14 cellular contexts compared by ENCODE assay signal in the genomic region with DNA sequence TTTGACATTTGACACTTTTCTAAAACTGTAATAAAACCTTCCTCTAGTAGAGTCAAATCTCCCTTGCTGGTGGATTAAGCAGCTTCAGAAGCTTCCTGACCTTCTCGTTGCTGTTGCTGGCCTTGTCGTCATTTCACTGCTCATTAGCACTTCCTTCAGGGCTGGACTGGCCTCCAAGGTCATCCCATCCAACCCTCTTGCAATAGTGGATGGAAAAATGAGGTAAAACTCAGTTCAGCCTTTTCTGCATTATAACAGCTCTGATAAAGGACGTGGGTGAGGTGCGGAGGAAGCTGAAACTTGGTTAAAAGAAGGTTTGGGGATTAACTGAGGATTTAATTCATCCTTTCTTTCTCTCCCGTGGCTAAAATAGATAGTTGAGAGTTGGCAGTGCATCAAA. TPM values are rescaled to one million over a fixed set of nuclear protein-coding genes. Genes with fewer than 3 reads are reported as not detected.
A peak's percentile ranks its signal among the peaks of the same experiment; 100 is the strongest.
DNase-seq lines count a peak whose midpoint lies in the region; ATAC-seq, FAIRE-seq and TF ChIP-seq lines count a peak whose summit lies in the region.
"Had no signal": no experiment of that assay in that cellular context is flagged by ENCODE, and none has a peak within 500 bp of the region (broad histone marks: within the 10 kb centered on the region; RNA-seq: fewer than 3 reads in every experiment).

No MANE protein-coding gene starts in this region.

- peaks cover 5% of the 10 kb centered on the region; the same call in 1 of the 2 replicates for H3K23me2 ChIP-seq in H1 (ENCODE audit: low read depth, low read length)

- H3K4ac ChIP-seq in H1 (replicated peaks; ENCODE audit: insufficient read length, low read depth, low read length) = no peak overlapping the region

- H2AFZ ChIP-seq in SK-N-SH (ENCODE audit: low read depth) (0 out of 2 replicates have a peak overlapping the region, but pooled peaks have one; percentile 50), H1 (ENCODE audit: low read length) (peak overlapping the region; percentile 85)

- no peaks in the 10 kb centered on the region for H3K27me3 ChIP-seq in SK-N-SH (ENCODE audit: insufficient read depth)
- no peaks in the 10 kb centered on the region for H3K27me3 ChIP-seq in H1 (replicated peaks in 1 of 4; ENCODE audit: control insufficient read depth in 3 of 4, extremely low read depth in 1 of 4, insufficient read depth in 3 of 4, low read length in 3 of 4)
- no peaks in the 10 kb centered on the region for H3K27me3 ChIP-seq in tibial nerve
- no peaks in the 10 kb centered on the region for H3K27me3 ChIP-seq in Peyer's patch

- H3K9me3 ChIP-seq in SK-N-SH (no peaks in the 10 kb centered on the region), H1 (ENCODE audit: insufficient read depth in 2 of 2, low read depth in 1 of 2, low read length in 1 of 2) (peaks cover 3% of the 10 kb centered on the region in 2 experiments; a peak in 1 of 4 replicates), tibial nerve (peaks cover 0 to 7% (median 0%) of the 10 kb centered on the region in 4 donors), Peyer's patch (no peaks in the 10 kb centered on the region)

- H2BK12ac ChIP-seq in H1 (ENCODE audit: low read depth, low read length) = no peak overlapping the region

- H3K18ac ChIP-seq in H1 (ENCODE audit: extremely low read depth, low read length) = no peak overlapping the region

- no peaks in the 10 kb centered on the region for H3K9me2 ChIP-seq in SK-N-SH

- no peak overlapping the region for H2AK5ac ChIP-seq in H1 (ENCODE audit: low read depth, low read length)

- TF ChIP-seq POLR2A in H1 (IDR thresholded peaks at IDR 0.05; ENCODE audit: control extremely low read depth in 1 of 2, low read depth in 2 of 2, low read length in 2 of 2) (no peak), tibial nerve (IDR thresholded peaks at IDR 0.05) (no peak), Peyer's patch (IDR thresholded peaks at IDR 0.05) (no peak)

- H3K79me1 ChIP-seq in H1 (ENCODE audit: low read depth, low read length) = no peaks in the 10 kb centered on the region

- H4K8ac ChIP-seq in H1 (ENCODE audit: extremely low read depth, insufficient read depth, low read length) = no peak overlapping the region

- H3K4me1 ChIP-seq in SK-N-SH (ENCODE audit: control insufficient read depth in 1 of 2, insufficient read depth in 2 of 2, low read depth in 1 of 2, low read length in 1 of 2) (no peaks in the 10 kb centered on the region; a peak in 2 of 4 replicates), H1 (replicated peaks in 1 of 4; ENCODE audit: control insufficient read depth in 3 of 4, insufficient read depth in 4 of 4, low read length in 3 of 4) (peaks cover 5 to 11% (median 7%) of the 10 kb centered on the region in 4 experiments; a peak in 6 of 7 replicates), tibial nerve (peaks cover 0 to 32% (median 6%) of the 10 kb centered on the region in 4 donors), Peyer's patch (peaks cover 0 to 12% (median 0%) of the 10 kb centered on the region in 4 donors)

- POLR2A ChIA-PET in SK-N-SH (lab: Yijun Ruan, JAX) = no interaction called here
- POLR2A ChIA-PET in H1 (lab: Charles Lee; ENCODE audit: partially characterized antibody) = no interaction called here

- peak overlapping the region; percentile 24 for H2BK120ac ChIP-seq in H1 (replicated peaks; ENCODE audit: low read depth, low read length)

- ATAC-seq in SK-N-SH treated with all-trans-retinoic acid at 6 μM for 48 hours (no peak), HG03521 (IDR thresholded peaks at IDR 0.05; ENCODE audit: unreplicated experiment) (no peak)
- ATAC-seq: HCT116, Panc1 had no signal

- peak overlapping the region; percentile 82 to 91; a peak in 3 of 4 replicates for H3K27ac ChIP-seq in SK-N-SH (ENCODE audit: low read depth in 2 of 2, low read length in 1 of 2)
- H3K27ac ChIP-seq in H1 (ENCODE audit: low read depth, low read length) = no peak overlapping the region
- H3K27ac ChIP-seq in tibial nerve = peak overlapping the region in 3 of 4 donors; percentile 57 to 77 (median 76)
- H3K27ac ChIP-seq in Peyer's patch = no peak overlapping the region

- H3K14ac ChIP-seq in H1 (ENCODE audit: insufficient read length) = no peak overlapping the region

- H3K4me2 ChIP-seq in SK-N-SH = peak overlapping the region; percentile 84
- H3K4me2 ChIP-seq in H1 (ENCODE audit: insufficient read depth in 1 of 2, low read depth in 2 of 2, low read length in 2 of 2) = peak overlapping the region; percentile 78

- no peaks in the 10 kb centered on the region for H4K20me1 ChIP-seq in SK-N-SH (ENCODE audit: insufficient read depth)
- H4K20me1 ChIP-seq in H1 (replicated peaks in 1 of 2; ENCODE audit: control insufficient read depth in 1 of 2, insufficient read depth in 2 of 2, low read length in 2 of 2) = no peaks in the 10 kb centered on the region

- peaks cover 23% of the 10 kb centered on the region for H3F3A ChIP-seq in SK-N-SH (replicated peaks; ENCODE audit: insufficient read depth)

- H3K36me3 ChIP-seq in SK-N-SH (replicated peaks in 1 of 2; ENCODE audit: control insufficient read depth in 1 of 2, insufficient read depth in 2 of 2, low read length in 1 of 2) = peaks cover 0 to 17% of the 10 kb centered on the region in 2 experiments
- H3K36me3 ChIP-seq in H1 (ENCODE audit: control insufficient read depth in 2 of 4, insufficient read depth in 4 of 4, low read length in 3 of 4) = peaks cover 0 to 2% (median 0%) of the 10 kb centered on the region in 4 experiments; a peak in 1 of 8 replicates
- no peaks in the 10 kb centered on the region for H3K36me3 ChIP-seq in tibial nerve
- no peaks in the 10 kb centered on the region for H3K36me3 ChIP-seq in Peyer's patch

- H3K4me3 ChIP-seq in SK-N-SH (ENCODE audit: low read depth in 2 of 2, low read length in 1 of 2) (peak overlapping the region; percentile 34 to 81; a peak in 3 of 4 replicates), H1 (ENCODE audit: extremely low read depth in 1 of 4, insufficient read depth in 2 of 4, low read depth in 3 of 4, low read length in 4 of 4) (peak overlapping the region in 1 of 4 experiments; percentile 52; a peak in 3 of 8 replicates), tibial nerve (no peak overlapping the region), Peyer's patch (no peak overlapping the region)

- no peak for TF ChIP-seq RAD21 in SK-N-SH (IDR thresholded peaks at IDR 0.05; ENCODE audit: low read length)
- no peak for TF ChIP-seq RAD21 in H1 (IDR thresholded peaks at IDR 0.05 in 1 of 2, conservative IDR thresholded peaks at IDR 0.05 in 1 of 2; ENCODE audit: low read depth in 2 of 2, low read length in 2 of 2)

- DNase-seq in SK-N-SH = no peak
- no peak for DNase-seq in H1 (ENCODE audit: low read depth in 1 of 2, low spot score in 2 of 2)
- DNase-seq in lung microvascular endothelial cell (ENCODE audit: low read depth in 2 of 2) = peak; percentile 59 to 72
- DNase-seq in tibial nerve (ENCODE audit: low spot score in 2 of 2) = no peak
- no peak for DNase-seq in Peyer's patch
- DNase-seq in anterior cingulate cortex (lab: John Stamatoyannopoulos, UW) = no peak
- DNase-seq: NCI-H2171, T-helper 9 cell had no signal

- FAIRE-seq in H1 (lab: Jason Lieb, UNC) = no peak
- FAIRE-seq: GM12892 had no signal

- H4K5ac ChIP-seq in H1 (ENCODE audit: insufficient read length, low read depth, low read length) = no peak overlapping the region

- H2BK5ac ChIP-seq in H1 (ENCODE audit: low read depth, low read length) = no peak overlapping the region; the same call in 1 of the 2 replicates

- H3K9ac ChIP-seq in SK-N-SH = peak overlapping the region; percentile 82
- no peak overlapping the region for H3K9ac ChIP-seq in H1 (replicated peaks in 1 of 4; ENCODE audit: extremely low read depth in 1 of 4, low read depth in 3 of 4, low read length in 3 of 4)

- CTCF ChIA-PET in SK-N-SH (lab: Yijun Ruan, JAX) = interaction anchor here (1.1 to 4.5 kb wide), 2 partner anchors 27 to 30 kb away, joined by 3 to 25 read pairs; no protein-coding TSS in a partner anchor
- CTCF ChIA-PET in H1 (lab: Charles Lee; ENCODE audit: partially characterized antibody) = interaction anchor here (0.8 to 1.4 kb wide), 2 partner anchors 13 to 35 kb away, joined by 3 read pairs; no protein-coding TSS in a partner anchor

- 66% methylated on average over 5 of the region's 5 CpGs for WGBS in SK-N-SH (ENCODE audit: low lambda C conversion rate)
- 51% methylated on average over 5 of the region's 5 CpGs; no CpG with 5 or more reads in 1 of the 2 experiments for whole genome bisulfite sequencing in H1 (ENCODE audit: extremely low coverage in 1 of 2, insufficient coverage in 1 of 2, insufficient read length in 1 of 2, insufficient replicate concordance in 2 of 2, low coverage in 1 of 2, low lambda C conversion rate in 2 of 2, missing lambda C conversion rate in 1 of 2), 2 experiments
- 34 to 44% methylated on average over 5 of the region's 5 CpGs for WGBS in tibial nerve, 2 donors

- peak overlapping the region; percentile 49 for H4K91ac ChIP-seq in H1 (replicated peaks; ENCODE audit: insufficient read length, low read length)

- H3K79me2 ChIP-seq in SK-N-SH (ENCODE audit: insufficient read depth) (peaks cover 57% of the 10 kb centered on the region), H1 (ENCODE audit: control insufficient read depth in 1 of 2, insufficient read depth in 2 of 2, low read length in 2 of 2) (no peaks in the 10 kb centered on the region)

- no peak for TF ChIP-seq CTCF in SK-N-SH (IDR thresholded peaks at IDR 0.05)
- no peak for TF ChIP-seq CTCF in H1 (IDR thresholded peaks at IDR 0.05; ENCODE audit: control extremely low read depth in 1 of 3, insufficient read depth in 1 of 3, low read depth in 1 of 3, low read length in 3 of 3)
- no peak for TF ChIP-seq CTCF in tibial nerve (IDR thresholded peaks at IDR 0.05)
- no peak for TF ChIP-seq CTCF in Peyer's patch (IDR thresholded peaks at IDR 0.05)

- no peak overlapping the region for H3K23ac ChIP-seq in H1 (ENCODE audit: insufficient read length)

- TF ChIP-seq EP300 in SK-N-SH (IDR thresholded peaks at IDR 0.05; ENCODE audit: borderline replicate concordance in 1 of 2, low read depth in 1 of 2, low read length in 1 of 2) (no peak), H1 (IDR thresholded peaks at IDR 0.05; ENCODE audit: borderline replicate concordance in 1 of 2, low read depth in 2 of 2, low read length in 2 of 2) (no peak), tibial nerve (IDR thresholded peaks at IDR 0.05) (peak in 1 of 2 donors; percentile 65)

- no peak overlapping the region for H3K56ac ChIP-seq in H1 (replicated peaks; ENCODE audit: insufficient read length, low read depth, low read length)

- peak overlapping the region; percentile 17; the same call in 1 of the 2 replicates for H2BK20ac ChIP-seq in H1 (ENCODE audit: low read length)

- no peak overlapping the region for H2BK15ac ChIP-seq in H1 (ENCODE audit: low read length)

RNA-seq across cellular contexts. Expression of a gene that starts 1.0 kb away (rescaled TPM):
- polyA plus RNA-seq in SK-N-SH (2012; rRNA removed) (114 and 163 TPM in 2 replicates), H1 (2011; rRNA removed) (1.1 TPM in 2 replicates)
- polyA plus RNA-seq in SK-N-SH (2012; cell fraction: cytosol; rRNA removed) = 59.3 and 94.0 TPM in 2 replicates
- 215 and 304 TPM in 2 replicates for polyA plus RNA-seq in SK-N-SH (2012; cell fraction: nucleus; rRNA removed)
- total RNA-seq in H1 (2021; fragmentation: NEBNext Ultra II Directional; extraction: Animal tissue kit (Norgen Biotek cat#: 25700)) = 0.84 and 0.90 TPM in 2 replicates
- polyA plus RNA-seq in H1 (2011; cell fraction: cytosol; rRNA removed) = 1.2 TPM
- polyA plus RNA-seq in H1 (2011; cell fraction: nucleus; rRNA removed) = 1.9 TPM
- 0.79 to 2.1 TPM (median 1.2 TPM) in 4 replicates for polyA plus RNA-seq in H1 (2012, experiment 1 of 2)
- polyA plus RNA-seq in H1 (2012, experiment 2 of 2) = 0.72 TPM
- 1.8 TPM for polyA plus RNA-seq in H1 (2013, experiment 1 of 2)
- polyA plus RNA-seq in H1 (2013, experiment 2 of 2) = 1.8 TPM
- polyA minus RNA-seq in H1 (2011; rRNA and poly(A)+ RNA removed) = 4.4 and 7.4 TPM in 2 replicates
- 0.73 TPM for polyA minus RNA-seq in H1 (2011; cell fraction: cytosol; rRNA and poly(A)+ RNA removed)
- polyA minus RNA-seq in H1 (2011; cell fraction: nucleus; rRNA and poly(A)+ RNA removed) = 8.4 TPM
- total RNA-seq in lung microvascular endothelial cell (0.99 and 11.8 TPM in 2 replicates), tibial nerve (10 to 100 TPM; 11.9 to 27.1 (median 21.3) TPM), Peyer's patch (10 to 100 TPM in 2 of 4 donors, 1 to 10 TPM in 2; 2.8 to 26.4 (median 9.4) TPM)
- total RNA-seq: activated CD8-positive, alpha-beta memory T cell treated with anti-CD3 and anti-CD28 coated beads for 36 hours had no signal

Comparison
In these comparisons a context has a peak if more than half of its experiments do, and no peak if none do; other contexts are left out.
1. DNase-seq: peak in lung microvascular endothelial cell (2 of 2); none in SK-N-SH (single experiment), H1 (0 of 2), tibial nerve (0 of 2), Peyer's patch (0 of 3) and anterior cingulate cortex (0 of 58).
2. H3K27ac ChIP-seq: peak in SK-N-SH (2 of 2) and tibial nerve (3 of 4); none in H1 (single experiment) and Peyer's patch (0 of 4).
3. H3K4me3 ChIP-seq: peak in SK-N-SH (2 of 2); none in tibial nerve (0 of 4) and Peyer's patch (0 of 4).